In the genomic region with DNA sequence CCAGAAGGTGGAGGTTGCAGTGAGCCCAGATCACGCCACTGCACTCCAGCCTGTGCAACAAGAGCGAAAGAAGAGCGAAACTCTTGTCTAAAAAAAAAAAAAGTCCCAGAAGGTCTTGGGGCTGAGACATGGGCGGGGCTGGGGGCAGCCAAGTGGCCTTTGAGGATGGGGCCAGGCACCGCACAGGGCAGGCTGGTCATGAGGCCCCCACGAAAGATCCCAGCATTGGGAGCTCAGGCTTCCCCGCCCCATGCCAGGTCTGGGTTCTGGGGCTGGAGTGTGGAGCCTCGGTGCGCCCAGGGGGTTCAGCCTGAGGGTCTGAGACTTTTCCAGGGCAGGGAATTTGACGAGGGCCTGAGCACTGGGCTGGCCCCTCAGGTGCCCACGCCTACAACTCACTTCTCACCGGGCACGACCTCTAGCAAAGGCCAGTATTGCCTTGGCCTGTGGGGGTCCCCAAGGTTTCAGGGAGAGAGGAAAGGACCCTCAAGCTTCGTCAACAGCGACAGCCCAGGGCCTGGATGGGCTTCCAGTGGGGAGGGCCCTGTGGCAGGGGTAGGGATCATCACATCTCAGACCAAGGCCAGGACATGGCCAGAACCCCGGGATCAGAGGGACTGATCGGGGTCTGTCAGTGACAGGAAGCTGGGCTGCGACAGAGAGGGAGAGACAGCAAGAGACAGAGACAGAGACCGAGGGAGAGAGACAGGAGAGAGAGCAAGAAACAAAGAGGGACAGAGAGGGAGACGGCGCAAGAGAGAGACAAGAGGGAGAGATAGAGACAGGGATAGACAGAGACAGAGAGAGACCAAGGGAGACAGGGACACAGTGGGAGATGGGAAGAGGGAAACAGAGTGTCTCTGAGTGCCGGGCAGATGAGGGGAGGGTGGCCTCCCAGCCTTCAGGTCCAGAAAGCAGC, we compare ENCODE assay signal across 1 cellular context.
TF ChIP-seq lines count a peak whose summit lies in the region.

No MANE protein-coding gene starts in this region.

TF ChIP-seq in K562, 482 proteins besides CTCF, POLR2A, EP300 and RAD21:
- TF ChIP-seq ZNF395 (CRISPR knock-in tag; IDR thresholded peaks at IDR 0.05) (no peak), GTF2A2 (tag; IDR thresholded peaks at IDR 0.05) (no peak), TFAM (CRISPR knock-in tag; conservative IDR thresholded peaks at IDR 0.05) (no peak), ZZZ3 (IDR thresholded peaks at IDR 0.05) (no peak), POLR2G (IDR thresholded peaks at IDR 0.05; ENCODE audit: low read depth, low read length) (peak; percentile 22; the same call in 1 of the 2 replicates), ILF3 (IDR thresholded peaks at IDR 0.05; ENCODE audit: borderline replicate concordance) (no peak), YY1 (IDR thresholded peaks at IDR 0.05; ENCODE audit: borderline replicate concordance in 1 of 3, control insufficient read depth in 1 of 3, extremely low read depth in 1 of 3, insufficient read depth in 3 of 3, insufficient read length in 1 of 3, insufficient replicate concordance in 2 of 3, low read depth in 1 of 3, low read length in 2 of 3) (no peak), TFE3 (CRISPR knock-in tag; IDR thresholded peaks at IDR 0.05) (no peak), IRF2 (CRISPR knock-in tag; IDR thresholded peaks at IDR 0.05) (no peak), NR1H2 (CRISPR knock-in tag; IDR thresholded peaks at IDR 0.05) (no peak), MYNN (IDR thresholded peaks at IDR 0.05) (peak; percentile 68; the same call in 1 of the 2 replicates), MYNN (CRISPR knock-in tag; IDR thresholded peaks at IDR 0.05) (no peak), SUPT5H (IDR thresholded peaks at IDR 0.05) (peak; percentile 63), HOXB6 (CRISPR knock-in tag; IDR thresholded peaks at IDR 0.05; ENCODE audit: borderline replicate concordance) (no peak), ZNF408 (CRISPR knock-in tag; IDR thresholded peaks at IDR 0.05; ENCODE audit: low read depth) (no peak), POLR2B (IDR thresholded peaks at IDR 0.05; ENCODE audit: low read depth, partially characterized antibody) (peak; percentile 45)
- TF ChIP-seq, protein P1, sequence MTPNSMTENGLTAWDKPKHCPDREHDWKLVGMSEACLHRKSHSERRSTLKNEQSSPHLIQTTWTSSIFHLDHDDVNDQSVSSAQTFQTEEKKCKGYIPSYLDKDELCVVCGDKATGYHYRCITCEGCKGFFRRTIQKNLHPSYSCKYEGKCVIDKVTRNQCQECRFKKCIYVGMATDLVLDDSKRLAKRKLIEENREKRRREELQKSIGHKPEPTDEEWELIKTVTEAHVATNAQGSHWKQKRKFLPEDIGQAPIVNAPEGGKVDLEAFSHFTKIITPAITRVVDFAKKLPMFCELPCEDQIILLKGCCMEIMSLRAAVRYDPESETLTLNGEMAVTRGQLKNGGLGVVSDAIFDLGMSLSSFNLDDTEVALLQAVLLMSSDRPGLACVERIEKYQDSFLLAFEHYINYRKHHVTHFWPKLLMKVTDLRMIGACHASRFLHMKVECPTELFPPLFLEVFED (CRISPR knock-in tag; conservative IDR thresholded peaks at IDR 0.05) = no peak
